In genomic region chr6:42068173-42068572, GRCh38 we compare ENCODE assay signal across 19 cellular contexts.
"Had no signal": no experiment of that assay in that cellular context is flagged by ENCODE, and none has a peak within 500 bp of the region (broad histone marks: within the 10 kb centered on the region; RNA-seq: fewer than 3 reads in every experiment).

No MANE protein-coding gene starts in this region.

- H3K36me3 ChIP-seq: neural progenitor cell had no signal

- H3K9me3 ChIP-seq: esophagus squamous epithelium, sigmoid colon, suprapubic skin, transverse colon had no signal

- DNase-seq: caudate nucleus; cerebellar nuclear complex; cortex of kidney; effector memory CD8-positive, alpha-beta T cell; erythroblast; esophagus squamous epithelium; foreskin melanocyte; kidney glomerular epithelial cell; mesenchymal stem cell; midbrain; naive thymus-derived CD4-positive, alpha-beta T cell; sigmoid colon; stimulated activated CD4-positive, alpha-beta T cell treated with anti-CD3 and anti-CD28 coated beads, Interleukin-4, amount 100 ng/mL, for 4 hours; transverse colon had no signal

- H3K27me3 ChIP-seq: esophagus squamous epithelium, hepatocyte, neural progenitor cell, sigmoid colon, suprapubic skin, transverse colon had no signal

- H3K4me1 ChIP-seq: esophagus squamous epithelium, neural progenitor cell, parathyroid adenoma, sigmoid colon, suprapubic skin, transverse colon had no signal

- H3K27ac ChIP-seq: esophagus squamous epithelium, hepatocyte, neural progenitor cell, parathyroid adenoma, sigmoid colon, suprapubic skin, transverse colon had no signal

- H3K4me3 ChIP-seq: esophagus squamous epithelium, hepatocyte, neural progenitor cell, sigmoid colon, suprapubic skin, transverse colon had no signal

- ATAC-seq: effector memory CD8-positive, alpha-beta T cell; naive thymus-derived CD4-positive, alpha-beta T cell; stimulated activated memory B cell treated with anti-CD40 and anti-IgM and Interleukin-4, amounts not matched to agents 10 μg/mL and 1 μg/mL and 100 μg/mL, for 72 hours had no signal
